In the genomic region with DNA sequence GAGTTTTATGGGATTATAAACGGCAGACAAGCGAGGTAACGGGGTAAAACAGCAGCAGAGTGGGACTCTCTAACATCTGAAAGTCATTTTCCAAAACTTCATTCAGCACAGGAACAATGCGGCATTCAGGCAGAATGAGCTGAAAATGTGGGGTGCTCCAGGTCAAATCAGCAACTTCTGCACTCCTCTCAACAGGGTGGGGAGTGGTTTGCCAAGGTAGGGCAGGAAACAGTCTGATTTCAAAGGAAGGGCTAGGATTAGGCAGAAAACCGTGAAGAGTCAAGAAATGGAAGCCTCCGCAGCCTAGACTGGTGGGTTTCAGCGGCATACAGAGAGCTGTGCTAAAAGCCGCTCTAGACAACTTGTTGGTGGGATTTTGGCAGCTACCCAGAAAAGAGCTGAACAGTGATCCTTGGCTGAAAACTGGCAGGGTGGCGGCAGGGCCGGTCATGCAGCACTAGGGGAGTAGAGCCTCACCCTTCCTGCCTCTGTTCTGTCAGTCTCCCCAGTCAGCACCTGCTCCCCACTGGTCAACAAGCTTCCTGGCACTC, we compare ENCODE assay signal across 2 cellular contexts.
TF ChIP-seq lines count a peak whose summit lies in the region.

No MANE protein-coding gene starts in this region.

TF ChIP-seq in IMR-90, 13 proteins besides CTCF, POLR2A, EP300 and RAD21 (continued from another document):
- TF ChIP-seq MXI1 (IDR thresholded peaks at IDR 0.05; ENCODE audit: borderline replicate concordance, low read depth, low read length) (no peak), MAZ (IDR thresholded peaks at IDR 0.05; ENCODE audit: borderline replicate concordance, low read depth, low read length) (no peak), SMC3 (IDR thresholded peaks at IDR 0.05; ENCODE audit: low read depth, low read length) (no peak), RFX5 (IDR thresholded peaks at IDR 0.05; ENCODE audit: low read depth, low read length) (no peak), BHLHE40 (IDR thresholded peaks at IDR 0.05; ENCODE audit: low read depth, low read length) (no peak)
- TF ChIP-seq, protein P1, sequence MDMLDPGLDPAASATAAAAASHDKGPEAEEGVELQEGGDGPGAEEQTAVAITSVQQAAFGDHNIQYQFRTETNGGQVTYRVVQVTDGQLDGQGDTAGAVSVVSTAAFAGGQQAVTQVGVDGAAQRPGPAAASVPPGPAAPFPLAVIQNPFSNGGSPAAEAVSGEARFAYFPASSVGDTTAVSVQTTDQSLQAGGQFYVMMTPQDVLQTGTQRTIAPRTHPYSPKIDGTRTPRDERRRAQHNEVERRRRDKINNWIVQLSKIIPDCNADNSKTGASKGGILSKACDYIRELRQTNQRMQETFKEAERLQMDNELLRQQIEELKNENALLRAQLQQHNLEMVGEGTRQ (IDR thresholded peaks at IDR 0.05; ENCODE audit: low read depth, low read length), result no peak

TF ChIP-seq in SK-N-SH, 30 proteins besides CTCF, POLR2A, EP300 and RAD21 (continued from another document):
- TF ChIP-seq, protein P2, sequence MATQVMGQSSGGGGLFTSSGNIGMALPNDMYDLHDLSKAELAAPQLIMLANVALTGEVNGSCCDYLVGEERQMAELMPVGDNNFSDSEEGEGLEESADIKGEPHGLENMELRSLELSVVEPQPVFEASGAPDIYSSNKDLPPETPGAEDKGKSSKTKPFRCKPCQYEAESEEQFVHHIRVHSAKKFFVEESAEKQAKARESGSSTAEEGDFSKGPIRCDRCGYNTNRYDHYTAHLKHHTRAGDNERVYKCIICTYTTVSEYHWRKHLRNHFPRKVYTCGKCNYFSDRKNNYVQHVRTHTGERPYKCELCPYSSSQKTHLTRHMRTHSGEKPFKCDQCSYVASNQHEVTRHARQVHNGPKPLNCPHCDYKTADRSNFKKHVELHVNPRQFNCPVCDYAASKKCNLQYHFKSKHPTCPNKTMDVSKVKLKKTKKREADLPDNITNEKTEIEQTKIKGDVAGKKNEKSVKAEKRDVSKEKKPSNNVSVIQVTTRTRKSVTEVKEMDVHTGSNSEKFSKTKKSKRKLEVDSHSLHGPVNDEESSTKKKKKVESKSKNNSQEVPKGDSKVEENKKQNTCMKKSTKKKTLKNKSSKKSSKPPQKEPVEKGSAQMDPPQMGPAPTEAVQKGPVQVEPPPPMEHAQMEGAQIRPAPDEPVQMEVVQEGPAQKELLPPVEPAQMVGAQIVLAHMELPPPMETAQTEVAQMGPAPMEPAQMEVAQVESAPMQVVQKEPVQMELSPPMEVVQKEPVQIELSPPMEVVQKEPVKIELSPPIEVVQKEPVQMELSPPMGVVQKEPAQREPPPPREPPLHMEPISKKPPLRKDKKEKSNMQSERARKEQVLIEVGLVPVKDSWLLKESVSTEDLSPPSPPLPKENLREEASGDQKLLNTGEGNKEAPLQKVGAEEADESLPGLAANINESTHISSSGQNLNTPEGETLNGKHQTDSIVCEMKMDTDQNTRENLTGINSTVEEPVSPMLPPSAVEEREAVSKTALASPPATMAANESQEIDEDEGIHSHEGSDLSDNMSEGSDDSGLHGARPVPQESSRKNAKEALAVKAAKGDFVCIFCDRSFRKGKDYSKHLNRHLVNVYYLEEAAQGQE (IDR thresholded peaks at IDR 0.05; ENCODE audit: low read depth, low read length), result no peak
